In genomic region chr6:121694389-121695185, GRCh38 we compare ENCODE assay signal across 14 cellular contexts.
A peak's percentile ranks its signal among the peaks of the same experiment; 100 is the strongest.
DNase-seq lines count a peak whose midpoint lies in the region; TF ChIP-seq lines count a peak whose summit lies in the region.
"Had no signal": no experiment of that assay in that cellular context is flagged by ENCODE, and none has a peak within 500 bp of the region (broad histone marks: within the 10 kb centered on the region; RNA-seq: fewer than 3 reads in every experiment).

No MANE protein-coding gene starts in this region.

- DNase-seq in HCEC 1CT (peak; percentile 9), adipocyte (ENCODE audit: low read depth) (peak; percentile 50), fibroblast of pulmonary artery (ENCODE audit: low read depth) (peak; percentile 55), sigmoid colon (no peak), epidermal melanocyte (ENCODE audit: insufficient read length, low spot score) (no peak), colonic mucosa (no peak)
- DNase-seq in activated naive CD8-positive, alpha-beta T cell treated with anti-CD3 and anti-CD28 coated beads for 36 hours = no peak
- DNase-seq: activated CD4-positive, alpha-beta T cell treated with anti-CD3 and anti-CD28 coated beads, Interleukin-2, amount 10 ng/mL, durations not matched to agents 24 days and 14 days; activated naive CD8-positive, alpha-beta T cell treated with anti-CD3 and anti-CD28 coated beads, Interleukin-2, amount 10 ng/mL, durations not matched to agents 7 days and 5 days; NCI-H774 had no signal

- no peaks in the 10 kb centered on the region for H3K9me3 Mint-ChIP-seq in activated naive CD8-positive, alpha-beta T cell treated with anti-CD3 and anti-CD28 coated beads for 36 hours
- H3K9me3 Mint-ChIP-seq: activated CD4-positive, alpha-beta T cell treated with anti-CD3 and anti-CD28 coated beads, Interleukin-2, amount 10 ng/mL, durations not matched to agents 24 days and 14 days had no signal

- TF ChIP-seq EP300 in sigmoid colon (IDR thresholded peaks at IDR 0.05) = no peak

- no peaks in the 10 kb centered on the region for H3K27me3 ChIP-seq in adipocyte (replicated peaks; ENCODE audit: control insufficient read depth, insufficient read depth, low read length)
- no peaks in the 10 kb centered on the region for H3K27me3 ChIP-seq in skeletal muscle satellite cell (ENCODE audit: control insufficient read depth, insufficient read depth, low read length)
- no peaks in the 10 kb centered on the region for H3K27me3 ChIP-seq in sigmoid colon
- H3K27me3 ChIP-seq in colonic mucosa = no peaks in the 10 kb centered on the region
- H3K27me3 ChIP-seq: suprapubic skin had no signal

- H3K9ac ChIP-seq in adipocyte (ENCODE audit: low read length) (peak overlapping the region; percentile 18), skeletal muscle satellite cell (ENCODE audit: low read depth, low read length) (peak overlapping the region; percentile 2), colonic mucosa (ENCODE audit: low read depth in 2 of 2, low read length in 2 of 2) (no peak overlapping the region)

- WGBS in sigmoid colon, 2 donors = 79 to 80% methylated on average over 5 of the region's 5 CpGs

- H3K4me3 Mint-ChIP-seq in activated naive CD8-positive, alpha-beta T cell treated with anti-CD3 and anti-CD28 coated beads for 36 hours = no peak overlapping the region
- H3K4me3 Mint-ChIP-seq: activated CD4-positive, alpha-beta T cell treated with anti-CD3 and anti-CD28 coated beads, Interleukin-2, amount 10 ng/mL, durations not matched to agents 24 days and 14 days; activated naive CD8-positive, alpha-beta T cell treated with anti-CD3 and anti-CD28 coated beads, Interleukin-2, amount 10 ng/mL, durations not matched to agents 7 days and 5 days had no signal

- no peak for TF ChIP-seq POLR2A in sigmoid colon (IDR thresholded peaks at IDR 0.05)

- peaks cover 39% of the 10 kb centered on the region for H3K4me1 ChIP-seq in adipocyte (ENCODE audit: control insufficient read depth, insufficient read depth, low read length)
- peaks cover 66% of the 10 kb centered on the region for H3K4me1 ChIP-seq in skeletal muscle satellite cell (ENCODE audit: control insufficient read depth, insufficient read depth, low read length)
- no peaks in the 10 kb centered on the region for H3K4me1 ChIP-seq in sigmoid colon
- H3K4me1 ChIP-seq in colonic mucosa = no peaks in the 10 kb centered on the region
- H3K4me1 ChIP-seq: suprapubic skin had no signal

- H3K27ac ChIP-seq in sigmoid colon = no peak overlapping the region
- no peak overlapping the region for H3K27ac ChIP-seq in colonic mucosa
- H3K27ac ChIP-seq: C4-2B, suprapubic skin had no signal

- peaks cover 2% of the 10 kb centered on the region for H3K4me1 Mint-ChIP-seq in activated naive CD8-positive, alpha-beta T cell treated with anti-CD3 and anti-CD28 coated beads for 36 hours

- H3K36me3 Mint-ChIP-seq in activated naive CD8-positive, alpha-beta T cell treated with anti-CD3 and anti-CD28 coated beads for 36 hours = no peaks in the 10 kb centered on the region

- no peaks in the 10 kb centered on the region for H3K36me3 ChIP-seq in adipocyte (ENCODE audit: control insufficient read depth, insufficient read depth, low read length, severe bottlenecking)
- H3K36me3 ChIP-seq in skeletal muscle satellite cell (ENCODE audit: insufficient read depth, low read length) = no peaks in the 10 kb centered on the region
- H3K36me3 ChIP-seq in sigmoid colon = no peaks in the 10 kb centered on the region
- no peaks in the 10 kb centered on the region for H3K36me3 ChIP-seq in colonic mucosa
- H3K36me3 ChIP-seq: suprapubic skin had no signal

- no peaks in the 10 kb centered on the region for H3K27me3 Mint-ChIP-seq in activated naive CD8-positive, alpha-beta T cell treated with anti-CD3 and anti-CD28 coated beads for 36 hours
- H3K27me3 Mint-ChIP-seq: activated CD4-positive, alpha-beta T cell treated with anti-CD3 and anti-CD28 coated beads, Interleukin-2, amount 10 ng/mL, durations not matched to agents 24 days and 14 days; activated naive CD8-positive, alpha-beta T cell treated with anti-CD3 and anti-CD28 coated beads, Interleukin-2, amount 10 ng/mL, durations not matched to agents 7 days and 5 days; progenitor cell of endocrine pancreas had no signal

- H3K27ac Mint-ChIP-seq in activated naive CD8-positive, alpha-beta T cell treated with anti-CD3 and anti-CD28 coated beads for 36 hours = no peak overlapping the region
- H3K27ac Mint-ChIP-seq: activated CD4-positive, alpha-beta T cell treated with anti-CD3 and anti-CD28 coated beads, Interleukin-2, amount 10 ng/mL, durations not matched to agents 24 days and 14 days; activated naive CD8-positive, alpha-beta T cell treated with anti-CD3 and anti-CD28 coated beads, Interleukin-2, amount 10 ng/mL, durations not matched to agents 7 days and 5 days; progenitor cell of endocrine pancreas had no signal

- TF ChIP-seq CTCF in fibroblast of pulmonary artery (IDR thresholded peaks at IDR 0.05; ENCODE audit: low read length, missing control alignments) = no peak
- no peak for TF ChIP-seq CTCF in sigmoid colon (IDR thresholded peaks at IDR 0.05)
- TF ChIP-seq CTCF in colonic mucosa (IDR thresholded peaks at IDR 0.05) = no peak

- peak overlapping the region; percentile 27 for H3K4me2 ChIP-seq in skeletal muscle satellite cell (ENCODE audit: low read length)

- no peak overlapping the region for H3K4me3 ChIP-seq in adipocyte (ENCODE audit: low read length)
- H3K4me3 ChIP-seq in fibroblast of pulmonary artery (replicated peaks; ENCODE audit: low read depth, low read length) = no peak overlapping the region
- H3K4me3 ChIP-seq in skeletal muscle satellite cell (ENCODE audit: low read length) = no peak overlapping the region
- no peak overlapping the region for H3K4me3 ChIP-seq in sigmoid colon
- H3K4me3 ChIP-seq in colonic mucosa = no peak overlapping the region
- H3K4me3 ChIP-seq: suprapubic skin had no signal

- intact Hi-C loops in sigmoid colon (cut with DNase I) = no loop called here
- intact Hi-C loops in colonic mucosa (cut with DNase I) = no loop called here

- H3K9me3 ChIP-seq in adipocyte (ENCODE audit: control insufficient read depth, low read length) = no peaks in the 10 kb centered on the region
- no peaks in the 10 kb centered on the region for H3K9me3 ChIP-seq in skeletal muscle satellite cell (replicated peaks; ENCODE audit: low read length)
- no peaks in the 10 kb centered on the region for H3K9me3 ChIP-seq in sigmoid colon
- no peaks in the 10 kb centered on the region for H3K9me3 ChIP-seq in colonic mucosa
- H3K9me3 ChIP-seq: suprapubic skin had no signal

Comparison
In these comparisons a context has a peak if more than half of its experiments do, and no peak if none do; other contexts are left out.
1. DNase-seq: peak in HCEC 1CT (single experiment), adipocyte (single experiment) and fibroblast of pulmonary artery (single experiment); none in sigmoid colon (single experiment), activated naive CD8-positive, alpha-beta T cell treated with anti-CD3 and anti-CD28 coated beads for 36 hours (single experiment), epidermal melanocyte (single experiment) and colonic mucosa (single experiment).
2. H3K9ac ChIP-seq: peak in adipocyte (single experiment) and skeletal muscle satellite cell (single experiment); none in colonic mucosa (0 of 2).